ENCODE assay signal across 8 cellular contexts in genomic region chr16:85393674-85394510, GRCh38.
DNase-seq lines count a peak whose midpoint lies in the region; ATAC-seq and TF ChIP-seq lines count a peak whose summit lies in the region.

No MANE protein-coding gene starts in this region.

- H3K27me3 ChIP-seq in CD4-positive, alpha-beta T cell (ENCODE audit: control insufficient read depth, insufficient read depth, low read length) = no peaks in the 10 kb centered on the region

- ATAC-seq in CD4-positive, alpha-beta T cell (ENCODE audit: poor library complexity) = peak; percentile 52
- ATAC-seq in mucosa of descending colon (peak; percentile 58), GM21576 (IDR thresholded peaks at IDR 0.05; ENCODE audit: unreplicated experiment) (no peak), GM21515 (IDR thresholded peaks at IDR 0.05; ENCODE audit: unreplicated experiment) (no peak)

- POLR2A ChIA-PET in CD4-positive, alpha-beta T cell (lab: Charles Lee) = no interaction called here

- no peaks in the 10 kb centered on the region for H3K36me3 Mint-ChIP-seq in CD4-positive, alpha-beta T cell (ENCODE audit: low read depth)

- H3K9me3 ChIP-seq in CD4-positive, alpha-beta T cell (ENCODE audit: control insufficient read depth, low read length) = no peaks in the 10 kb centered on the region
- H3K9me3 ChIP-seq in mucosa of descending colon = no peaks in the 10 kb centered on the region

- H3K27me3 Mint-ChIP-seq in CD4-positive, alpha-beta T cell = no peaks in the 10 kb centered on the region

- peaks cover 16% of the 10 kb centered on the region for H3K4me1 ChIP-seq in mucosa of descending colon (ENCODE audit: low read depth)

- H3K27ac ChIP-seq in CD4-positive, alpha-beta T cell (ENCODE audit: low read depth, low read length) = no peak overlapping the region
- no peak overlapping the region for H3K27ac ChIP-seq in coronary artery

- H3K4me1 Mint-ChIP-seq in CD4-positive, alpha-beta T cell (ENCODE audit: low read depth) = no peaks in the 10 kb centered on the region

- peak; percentile 40 to 71 (median 54) for DNase-seq in CD4-positive, alpha-beta T cell
- DNase-seq in HuH-7.5 (ENCODE audit: low spot score) (peak; percentile 95), coronary artery (ENCODE audit: low spot score) (no peak), mucosa of descending colon (peak; percentile 71 to 81 (median 76))
- peak; percentile 59 to 61 for DNase-seq in activated CD4-positive, alpha-beta T cell treated with anti-CD3 and anti-CD28 coated beads for 4 hours
- DNase-seq in stimulated activated CD8-positive, alpha-beta memory T cell treated with anti-CD3 and anti-CD28 coated beads, Interleukin-7, amount 100 ng/mL, for 4 hours (ENCODE audit: low read depth in 2 of 2) = peak; percentile 14 to 49

- no peaks in the 10 kb centered on the region for H3K36me3 ChIP-seq in mucosa of descending colon (ENCODE audit: low read depth)

- H3K4me3 Mint-ChIP-seq in CD4-positive, alpha-beta T cell = no peak overlapping the region

- TF ChIP-seq CTCF in CD4-positive, alpha-beta T cell (IDR thresholded peaks at IDR 0.05) = peak; percentile 78
- TF ChIP-seq CTCF in coronary artery (IDR thresholded peaks at IDR 0.05) (peak; percentile 33), mucosa of descending colon (IDR thresholded peaks at IDR 0.05) (peak; percentile 82)

- no peaks in the 10 kb centered on the region for H3K9me3 Mint-ChIP-seq in CD4-positive, alpha-beta T cell

- intact Hi-C loops in CD4-positive, alpha-beta T cell (cut with DNase I, micrococcal nuclease) = loop anchor here (2.0 kb wide), 2 partner anchors 91 to 325 kb away; no protein-coding TSS in a partner anchor
- intact Hi-C loops in mucosa of descending colon (cut with DNase I, micrococcal nuclease) = no loop called here

- H3K4me3 ChIP-seq in coronary artery = no peak overlapping the region
- H3K4me3 ChIP-seq in mucosa of descending colon = no peak overlapping the region

- H3K27ac Mint-ChIP-seq in CD4-positive, alpha-beta T cell = no peak overlapping the region

- CTCF ChIA-PET in CD4-positive, alpha-beta T cell (lab: Charles Lee) = interaction anchor here (1.0 to 1.4 kb wide), 3 partner anchors 24 to 222 kb away, joined by 3 to 5 read pairs (median 3); no protein-coding TSS in a partner anchor

Comparison
In these comparisons a context has a peak if more than half of its experiments do, and no peak if none do; other contexts are left out.
1. ATAC-seq: peak in CD4-positive, alpha-beta T cell (single experiment) and mucosa of descending colon (single experiment); none in GM21576 (single experiment) and GM21515 (single experiment).
2. intact Hi-C loops: an anchor here in CD4-positive, alpha-beta T cell (2.0 kb wide); none called in mucosa of descending colon.
3. Peak in every context shown above with its lines, with median percentiles within 50 percentile points of each other: CTCF ChIP-seq.